11 cellular contexts compared by ENCODE assay signal in genomic region chr4:82864336-82865001, GRCh38. TPM values are rescaled to one million over a fixed set of nuclear protein-coding genes. Genes with fewer than 3 reads are reported as not detected.
A peak's percentile ranks its signal among the peaks of the same experiment; 100 is the strongest.
DNase-seq lines count a peak whose midpoint lies in the region; ATAC-seq and TF ChIP-seq lines count a peak whose summit lies in the region.
"Had no signal": no experiment of that assay in that cellular context is flagged by ENCODE, and none has a peak within 500 bp of the region (broad histone marks: within the 10 kb centered on the region; RNA-seq: fewer than 3 reads in every experiment).

No MANE protein-coding gene starts in this region.

- peaks cover 0 to 25% (median 14%) of the 10 kb centered on the region in 3 donors for H3K4me1 ChIP-seq in esophagus squamous epithelium
- H3K4me1 ChIP-seq: BE2C had no signal

- H3K4me3 Mint-ChIP-seq in activated CD8-positive, alpha-beta T cell treated with anti-CD3 and anti-CD28 coated beads for 36 hours = no peak overlapping the region
- H3K4me3 Mint-ChIP-seq: WTC11 had no signal

- H3K4me1 Mint-ChIP-seq in activated CD8-positive, alpha-beta T cell treated with anti-CD3 and anti-CD28 coated beads for 36 hours (ENCODE audit: low read depth) = peaks cover 30% of the 10 kb centered on the region
- H3K4me1 Mint-ChIP-seq: WTC11 had no signal

- H3K4me3 ChIP-seq in esophagus squamous epithelium (no peak overlapping the region), lower leg skin (ENCODE audit: low read depth, poor library complexity, severe bottlenecking) (no peak overlapping the region)

- peaks cover 0 to 97% (median 5%) of the 10 kb centered on the region in 3 donors for H3K36me3 ChIP-seq in esophagus squamous epithelium

- H3K27me3 ChIP-seq in esophagus squamous epithelium = no peaks in the 10 kb centered on the region
- H3K27me3 ChIP-seq: BE2C had no signal

- ATAC-seq in activated CD8-positive, alpha-beta T cell treated with anti-CD3 and anti-CD28 coated beads for 36 hours = peak; percentile 72
- ATAC-seq in GM21367 (IDR thresholded peaks at IDR 0.05; ENCODE audit: unreplicated experiment) = no peak
- ATAC-seq: WTC11 had no signal

- POLR2A ChIA-PET in activated CD8-positive, alpha-beta T cell treated with anti-CD3 and anti-CD28 coated beads for 36 hours (lab: Charles Lee) = interaction anchor here (0.6 to 1.6 kb wide), 5 partner anchors 8 to 53 kb away, joined by 3 to 4 read pairs (median 3); no protein-coding TSS in a partner anchor

- peaks cover 43% of the 10 kb centered on the region for H3K36me3 Mint-ChIP-seq in activated CD8-positive, alpha-beta T cell treated with anti-CD3 and anti-CD28 coated beads for 36 hours (ENCODE audit: low read depth)

- TF ChIP-seq CTCF in activated CD8-positive, alpha-beta T cell treated with anti-CD3 and anti-CD28 coated beads for 36 hours (IDR thresholded peaks at IDR 0.05) = no peak
- TF ChIP-seq CTCF in esophagus squamous epithelium (IDR thresholded peaks at IDR 0.05) = no peak
- no peak for TF ChIP-seq CTCF in lower leg skin (IDR thresholded peaks at IDR 0.05)

- intact Hi-C loops in activated CD8-positive, alpha-beta T cell treated with anti-CD3 and anti-CD28 coated beads for 36 hours (cut with micrococcal nuclease) = no loop called here
- intact Hi-C loops in esophagus squamous epithelium (cut with DNase I) (no loop called here), lower leg skin (cut with DNase I; ENCODE audit: low total_unique reads) (no loop called here)

- H3K9me3 ChIP-seq in esophagus squamous epithelium = no peaks in the 10 kb centered on the region
- H3K9me3 ChIP-seq: BE2C had no signal

- peak overlapping the region; percentile 72 for H3K27ac Mint-ChIP-seq in activated CD8-positive, alpha-beta T cell treated with anti-CD3 and anti-CD28 coated beads for 36 hours
- H3K27ac Mint-ChIP-seq: WTC11 had no signal

- no peaks in the 10 kb centered on the region for H3K9me3 Mint-ChIP-seq in activated CD8-positive, alpha-beta T cell treated with anti-CD3 and anti-CD28 coated beads for 36 hours
- H3K9me3 Mint-ChIP-seq: WTC11 had no signal

- CTCF ChIA-PET in activated CD8-positive, alpha-beta T cell treated with anti-CD3 and anti-CD28 coated beads for 36 hours (lab: Charles Lee) = interaction anchor here (0.8 to 1.2 kb wide), 2 partner anchors 11 to 308 kb away, joined by 3 read pairs; no protein-coding TSS in a partner anchor

- peak overlapping the region in 3 of 4 donors; percentile 41 to 82 (median 77) for H3K27ac ChIP-seq in esophagus squamous epithelium

- 77 to 89% methylated on average over 6 of the region's 6 CpGs for WGBS in esophagus squamous epithelium, 2 donors
- WGBS in lower leg skin, 2 donors = 85 to 86% methylated on average over 6 of the region's 6 CpGs

- DNase-seq in stimulated activated CD4-positive, alpha-beta T cell treated with anti-CD3 and anti-CD28 coated beads, Interleukin-1b, Interleukin-23, amount 100 ng/mL, for 48 hours = peak; percentile 4
- no peak for DNase-seq in stimulated activated CD4-positive, alpha-beta T cell treated with anti-CD3 and anti-CD28 coated beads, Interleukin-2, amount 100 ng/mL, for 24 hours
- peak; percentile 28 for DNase-seq in activated CD8-positive, alpha-beta T cell treated with anti-CD3 and anti-CD28 coated beads for 36 hours
- DNase-seq in esophagus squamous epithelium (lab: John Stamatoyannopoulos, UW) (no peak), lower leg skin (ENCODE audit: low spot score in 2 of 2) (no peak), NCI-H82 (lab: John Stamatoyannopoulos, UW) (no peak), kidney tubule cell (ENCODE audit: low spot score) (no peak)
- DNase-seq: BE2C, cortex of kidney had no signal

- no peaks in the 10 kb centered on the region for H3K27me3 Mint-ChIP-seq in activated CD8-positive, alpha-beta T cell treated with anti-CD3 and anti-CD28 coated beads for 36 hours

- TF ChIP-seq POLR2A in esophagus squamous epithelium (IDR thresholded peaks at IDR 0.05) = no peak
- no peak for TF ChIP-seq POLR2A in lower leg skin (IDR thresholded peaks at IDR 0.05)

RNA-seq across cellular contexts. Expression of gene SEC31A, which starts 26.5 kb away (rescaled TPM):
- total RNA-seq in activated CD8-positive, alpha-beta T cell treated with anti-CD3 and anti-CD28 coated beads for 36 hours = 10 to 100 TPM; 76.0 to 77.1 TPM
- 100 to 1,000 TPM in 3 of 4 donors, 10 to 100 TPM in 1; 88.8 to 161 (median 128) TPM for total RNA-seq in esophagus squamous epithelium
- 100 to 1,000 TPM; 100 to 166 (median 118) TPM for total RNA-seq in lower leg skin

RNA-seq across cellular contexts. Expression of gene THAP9, which starts 36.1 kb away (rescaled TPM):
- total RNA-seq in activated CD8-positive, alpha-beta T cell treated with anti-CD3 and anti-CD28 coated beads for 36 hours = 1 to 10 TPM; 3.5 to 4.4 TPM
- total RNA-seq in esophagus squamous epithelium (1 to 10 TPM; 1.1 to 6.2 (median 2.8) TPM), lower leg skin (1 to 10 TPM; 3.2 to 3.8 (median 3.5) TPM)

Comparison
In these comparisons a context has a peak if more than half of its experiments do, and no peak if none do; other contexts are left out.
1. DNase-seq: peak in stimulated activated CD4-positive, alpha-beta T cell treated with anti-CD3 and anti-CD28 coated beads, Interleukin-1b, Interleukin-23, amount 100 ng/mL, for 48 hours (single experiment) and activated CD8-positive, alpha-beta T cell treated with anti-CD3 and anti-CD28 coated beads for 36 hours (single experiment); none in stimulated activated CD4-positive, alpha-beta T cell treated with anti-CD3 and anti-CD28 coated beads, Interleukin-2, amount 100 ng/mL, for 24 hours (0 of 2), esophagus squamous epithelium (single experiment), lower leg skin (0 of 2), NCI-H82 (single experiment) and kidney tubule cell (single experiment).